ENCODE assay signal across 14 cellular contexts in genomic region chr3:180626844-180627243, GRCh38. TPM values are rescaled to one million over a fixed set of nuclear protein-coding genes. Genes with fewer than 3 reads are reported as not detected.
A peak's percentile ranks its signal among the peaks of the same experiment; 100 is the strongest.
DNase-seq lines count a peak whose midpoint lies in the region; ATAC-seq and TF ChIP-seq lines count a peak whose summit lies in the region.
"Had no signal": no experiment of that assay in that cellular context is flagged by ENCODE, and none has a peak within 500 bp of the region (broad histone marks: within the 10 kb centered on the region; RNA-seq: fewer than 3 reads in every experiment).

No MANE protein-coding gene starts in this region.

- POLR2A ChIA-PET in MCF 10A (lab: Yijun Ruan, JAX), result no interaction called here

- H3K27me3 ChIP-seq in GM23248 (replicated peaks; ENCODE audit: insufficient read depth), result no peaks in the 10 kb centered on the region
- H3K27me3 ChIP-seq: neural progenitor cell had no signal

- no peaks in the 10 kb centered on the region for H3K79me2 ChIP-seq in GM23248 (ENCODE audit: insufficient read depth)

- intact Hi-C loops in MCF 10A (cut with micrococcal nuclease), result no loop called here

- no peaks in the 10 kb centered on the region for H3K9me2 ChIP-seq in GM23248 (ENCODE audit: insufficient read depth)

- no peak overlapping the region for H3K27ac ChIP-seq in GM23248
- H3K27ac ChIP-seq: neural progenitor cell had no signal

- ATAC-seq in stimulated activated naive CD8-positive, alpha-beta T cell treated with anti-CD3 and anti-CD28 coated beads, Interleukin-15, amount 100 ng/mL, for 72 hours, result peak; percentile 78
- no peak for ATAC-seq in stimulated activated naive CD8-positive, alpha-beta T cell treated with anti-CD3 and anti-CD28 coated beads, Interleukin-15, Interleukin-2, amounts not matched to agents 100 U/mL and 50 U/mL, for 24 hours
- ATAC-seq in GM21723 (IDR thresholded peaks at IDR 0.05; ENCODE audit: unreplicated experiment) (peak; percentile 94), HG03103 (IDR thresholded peaks at IDR 0.05; ENCODE audit: low read depth, unreplicated experiment) (peak; percentile 81)
- ATAC-seq: PC-3 had no signal

- no peak overlapping the region for H2AFZ ChIP-seq in GM23248
- H2AFZ ChIP-seq: neural progenitor cell had no signal

- H4K20me1 ChIP-seq in GM23248 (ENCODE audit: insufficient read depth), result no peaks in the 10 kb centered on the region

- no peaks in the 10 kb centered on the region for H3K4me1 ChIP-seq in GM23248 (ENCODE audit: insufficient read depth)

- no peak overlapping the region for H3K4me2 ChIP-seq in GM23248 (ENCODE audit: unreplicated experiment)
- H3K4me2 ChIP-seq: neural progenitor cell had no signal

- in situ Hi-C loops in GM23248 (cut with MboI), result no loop called here

- peaks cover 32% of the 10 kb centered on the region for H3K4me1 Mint-ChIP-seq in stimulated activated naive CD8-positive, alpha-beta T cell treated with anti-CD3 and anti-CD28 coated beads, Interleukin-15, amount 100 ng/mL, for 72 hours
- no peaks in the 10 kb centered on the region for H3K4me1 Mint-ChIP-seq in MCF 10A (ENCODE audit: insufficient read depth, unreplicated experiment)
- H3K4me1 Mint-ChIP-seq: neural progenitor cell had no signal

- TF ChIP-seq CTCF in MCF 10A (IDR thresholded peaks at IDR 0.05; ENCODE audit: unreplicated experiment), result no peak

- H3F3A ChIP-seq in GM23248 (ENCODE audit: insufficient read depth), result no peaks in the 10 kb centered on the region

- H3K4me3 Mint-ChIP-seq in stimulated activated naive CD8-positive, alpha-beta T cell treated with anti-CD3 and anti-CD28 coated beads, Interleukin-15, amount 100 ng/mL, for 72 hours, result no peak overlapping the region
- no peak overlapping the region for H3K4me3 Mint-ChIP-seq in MCF 10A (ENCODE audit: unreplicated experiment)
- H3K4me3 Mint-ChIP-seq: neural progenitor cell had no signal

- H3K4me3 ChIP-seq in GM23248, result no peak overlapping the region
- H3K4me3 ChIP-seq: neural progenitor cell had no signal

- no peak overlapping the region for H3K27ac Mint-ChIP-seq in stimulated activated naive CD8-positive, alpha-beta T cell treated with anti-CD3 and anti-CD28 coated beads, Interleukin-15, amount 100 ng/mL, for 72 hours
- no peak overlapping the region for H3K27ac Mint-ChIP-seq in MCF 10A (ENCODE audit: low read depth, unreplicated experiment)
- H3K27ac Mint-ChIP-seq: neural progenitor cell had no signal

- no peak for DNase-seq in stimulated activated naive CD8-positive, alpha-beta T cell treated with anti-CD3 and anti-CD28 coated beads, Interleukin-15, amount 100 ng/mL, for 72 hours
- DNase-seq in stimulated activated naive CD8-positive, alpha-beta T cell treated with anti-CD3 and anti-CD28 coated beads, Interleukin-15, Interleukin-2, amounts not matched to agents 100 U/mL and 50 U/mL, for 24 hours, result no peak
- DNase-seq in GF-D8 (lab: John Stamatoyannopoulos, UW) (no peak), GM23248 (no peak), NCI-H146 (lab: John Stamatoyannopoulos, UW) (no peak), MCF 10A (ENCODE audit: unreplicated experiment) (no peak)
- DNase-seq: foreskin fibroblast, IMR-90, NCI-H187 treated with DMSO at 0.1 percent for 48 hours, PC-3, T-helper 2 cell had no signal

- WGBS in GM23248 (ENCODE audit: low coverage in 1 of 2, low lambda C conversion rate in 2 of 2, missing lambda C conversion rate in 2 of 2), 2 experiments, result 99 to 100% methylated on average over 2 of the region's 2 CpGs

- no peaks in the 10 kb centered on the region for H3K27me3 Mint-ChIP-seq in stimulated activated naive CD8-positive, alpha-beta T cell treated with anti-CD3 and anti-CD28 coated beads, Interleukin-15, amount 100 ng/mL, for 72 hours
- no peaks in the 10 kb centered on the region for H3K27me3 Mint-ChIP-seq in MCF 10A (ENCODE audit: insufficient read depth, unreplicated experiment)

- no TSS peak for BruUV-seq in MCF 10A (replicated peaks; lab: Mats Ljungman, UMichigan)

- CTCF ChIA-PET in MCF 10A (lab: Yijun Ruan, JAX), result no interaction called here

- peaks cover 31% of the 10 kb centered on the region for H3K36me3 Mint-ChIP-seq in MCF 10A (ENCODE audit: insufficient read depth, unreplicated experiment)

- H3K9me3 ChIP-seq in GM23248 (ENCODE audit: low read depth), result no peaks in the 10 kb centered on the region

- no peaks in the 10 kb centered on the region for H3K36me3 ChIP-seq in GM23248 (ENCODE audit: low read depth)

- H3K9ac ChIP-seq in GM23248, result no peak overlapping the region
- H3K9ac ChIP-seq: neural progenitor cell had no signal

- peaks cover 14 to 20% of the 10 kb centered on the region in 2 donors for H3K9me3 Mint-ChIP-seq in stimulated activated naive CD8-positive, alpha-beta T cell treated with anti-CD3 and anti-CD28 coated beads, Interleukin-15, amount 100 ng/mL, for 72 hours
- no peaks in the 10 kb centered on the region for H3K9me3 Mint-ChIP-seq in MCF 10A (ENCODE audit: unreplicated experiment)
- H3K9me3 Mint-ChIP-seq: neural progenitor cell had no signal

RNA-seq across cellular contexts. Expression of gene TTC14, which starts 24.9 kb away (rescaled TPM):
- 24.4 and 26.0 TPM in 2 replicates for total RNA-seq in GM23248 (2014; rRNA removed; shearing (Covaris generic))
- polyA plus RNA-seq in GM23248 (2016; fragmentation: Nextera tagmentation; extraction: Ambion mirVana), result 17.4 and 21.4 TPM in 2 replicates
- total RNA-seq in MCF 10A (2022), result 35.8 and 41.9 TPM in 2 replicates

RNA-seq across cellular contexts. Expression of gene CCDC39, which starts 52.4 kb away (rescaled TPM):
- not detected in 2 replicates for total RNA-seq in GM23248 (2014; rRNA removed; shearing (Covaris generic))
- not detected in 2 replicates for polyA plus RNA-seq in GM23248 (2016; fragmentation: Nextera tagmentation; extraction: Ambion mirVana)
- total RNA-seq in MCF 10A (2022), result not detected in 2 replicates
- total RNA-seq: IMR-90 had no signal
- polyA plus RNA-seq: IMR-90 had no signal
